Comparison of ENCODE assay signal across 9 cellular contexts in genomic region chr9:6567140-6567591, GRCh38.
A peak's percentile ranks its signal among the peaks of the same experiment; 100 is the strongest.
DNase-seq lines count a peak whose midpoint lies in the region; ATAC-seq and TF ChIP-seq lines count a peak whose summit lies in the region.
"Had no signal": no experiment of that assay in that cellular context is flagged by ENCODE, and none has a peak within 500 bp of the region (broad histone marks: within the 10 kb centered on the region; RNA-seq: fewer than 3 reads in every experiment).

No MANE protein-coding gene starts in this region.

- no peaks in the 10 kb centered on the region for H3K9me3 Mint-ChIP-seq in activated CD4-positive, alpha-beta T cell treated with anti-CD3 and anti-CD28 coated beads for 36 hours (ENCODE audit: low read depth)
- no peaks in the 10 kb centered on the region for H3K9me3 Mint-ChIP-seq in WTC11

- no peaks in the 10 kb centered on the region for H3K36me3 Mint-ChIP-seq in activated CD4-positive, alpha-beta T cell treated with anti-CD3 and anti-CD28 coated beads for 36 hours (ENCODE audit: low read depth)
- H3K36me3 Mint-ChIP-seq in WTC11 = peaks cover 45% of the 10 kb centered on the region

- H3K27ac Mint-ChIP-seq in activated CD4-positive, alpha-beta T cell treated with anti-CD3 and anti-CD28 coated beads for 36 hours = peak overlapping the region; percentile 87
- peak overlapping the region; percentile 23; the same call in 1 of the 2 replicates for H3K27ac Mint-ChIP-seq in WTC11

- peak; percentile 76 for ATAC-seq in activated CD4-positive, alpha-beta T cell treated with anti-CD3 and anti-CD28 coated beads for 36 hours
- ATAC-seq in WTC11 = no peak
- ATAC-seq in GM19023 (IDR thresholded peaks at IDR 0.05; ENCODE audit: unreplicated experiment) = no peak
- no peak for ATAC-seq in GM21447 (IDR thresholded peaks at IDR 0.05; ENCODE audit: unreplicated experiment)

- peaks cover 21% of the 10 kb centered on the region for H3K4me1 Mint-ChIP-seq in activated CD4-positive, alpha-beta T cell treated with anti-CD3 and anti-CD28 coated beads for 36 hours
- H3K4me1 Mint-ChIP-seq in WTC11 = no peaks in the 10 kb centered on the region

- peak overlapping the region; percentile 55 for H3K4me3 ChIP-seq in fibroblast of the aortic adventitia (ENCODE audit: low read depth, low read length)

- TF ChIP-seq CTCF in WTC11 (IDR thresholded peaks at IDR 0.05) (no peak), fibroblast of the aortic adventitia (IDR thresholded peaks at IDR 0.05; ENCODE audit: insufficient read depth, low read length) (no peak)

- in situ Hi-C loops in KBM-7 (cut with MboI; ENCODE audit: low pct_unique_long_range_greater_than_20kb, low sequenced_read_pairs) = loop anchor here (25.0 kb wide), 1 partner anchor 205 kb away; no protein-coding TSS in a partner anchor

- POLR2A ChIA-PET in activated CD4-positive, alpha-beta T cell treated with anti-CD3 and anti-CD28 coated beads for 36 hours (lab: Charles Lee) = interaction anchor here (1.0 to 1.1 kb wide), 2 partner anchors 111 to 155 kb away, joined by 3 to 7 read pairs; no protein-coding TSS in a partner anchor
- POLR2A ChIA-PET in WTC11 (lab: Charles Lee) = no interaction called here

- intact Hi-C loops in activated CD4-positive, alpha-beta T cell treated with anti-CD3 and anti-CD28 coated beads for 36 hours (cut with DNase I, micrococcal nuclease) = loop anchor here (1.0 to 2.0 kb wide), 3 partner anchors 31 to 154 kb away; partner anchors contain the start of gene UHRF2 (in 2 of the 2)

- DNase-seq in activated CD4-positive, alpha-beta T cell treated with anti-CD3 and anti-CD28 coated beads for 36 hours = peak; percentile 73
- no peak for DNase-seq in activated CD4-positive, alpha-beta T cell treated with anti-CD3 and anti-CD28 coated beads, Interleukin-2, amount 50 U/mL, for 1 hour
- DNase-seq in WTC11 (ENCODE audit: low spot score) (no peak), fibroblast of the aortic adventitia (ENCODE audit: low read depth) (peak; percentile 95), KBM-7 (no peak)
- DNase-seq in stimulated activated CD4-positive, alpha-beta T cell treated with anti-CD3 and anti-CD28 coated beads, TNF-alpha, amount 100 ng/mL, for 48 hours (ENCODE audit: low read depth in 3 of 3) = peak in 2 of 3 donors; percentile 18 to 22
- DNase-seq: MM.1S had no signal

- peak overlapping the region; percentile 44 for H3K4me3 Mint-ChIP-seq in activated CD4-positive, alpha-beta T cell treated with anti-CD3 and anti-CD28 coated beads for 36 hours
- H3K4me3 Mint-ChIP-seq in WTC11 = no peak overlapping the region

- CTCF ChIA-PET in activated CD4-positive, alpha-beta T cell treated with anti-CD3 and anti-CD28 coated beads for 36 hours (lab: Charles Lee) = interaction anchor here (1.0 to 2.6 kb wide), 11 partner anchors 11 to 261 kb away, joined by 3 to 24 read pairs (median 5); partner anchors contain the start of gene UHRF2
- CTCF ChIA-PET in WTC11 (lab: Charles Lee) = no interaction called here

- peaks cover 7% of the 10 kb centered on the region for H3K27me3 Mint-ChIP-seq in activated CD4-positive, alpha-beta T cell treated with anti-CD3 and anti-CD28 coated beads for 36 hours
- H3K27me3 Mint-ChIP-seq in WTC11 (ENCODE audit: low read depth) = no peaks in the 10 kb centered on the region

TF ChIP-seq in WTC11, 78 proteins besides CTCF, POLR2A, EP300 and RAD21 (continues in another document):
- no peak for TF ChIP-seq ATF2 (CRISPR knock-in tag; IDR thresholded peaks at IDR 0.05; ENCODE audit: borderline replicate concordance, low read depth)
- no peak for TF ChIP-seq JUN (CRISPR knock-in tag; IDR thresholded peaks at IDR 0.05)
- no peak for TF ChIP-seq NFE2L1 (CRISPR knock-in tag; IDR thresholded peaks at IDR 0.05)
- TF ChIP-seq HMGA2 (CRISPR knock-in tag; IDR thresholded peaks at IDR 0.05) = no peak
- no peak for TF ChIP-seq FOXP1 (CRISPR knock-in tag; IDR thresholded peaks at IDR 0.05; ENCODE audit: borderline replicate concordance)
- TF ChIP-seq JAZF1 (CRISPR knock-in tag; IDR thresholded peaks at IDR 0.05) = no peak
- TF ChIP-seq SP1 (CRISPR knock-in tag; conservative IDR thresholded peaks at IDR 0.05) = no peak
- no peak for TF ChIP-seq USF2 (CRISPR knock-in tag; IDR thresholded peaks at IDR 0.05)
- TF ChIP-seq EMX1 (CRISPR knock-in tag; IDR thresholded peaks at IDR 0.05) = no peak
- no peak for TF ChIP-seq ZNF121 (CRISPR knock-in tag; IDR thresholded peaks at IDR 0.05)
- no peak for TF ChIP-seq AR (CRISPR knock-in tag; IDR thresholded peaks at IDR 0.05)
- no peak for TF ChIP-seq CDX4 (CRISPR knock-in tag; IDR thresholded peaks at IDR 0.05; ENCODE audit: borderline replicate concordance)
- TF ChIP-seq ZBTB43 (CRISPR knock-in tag; IDR thresholded peaks at IDR 0.05) = no peak
- no peak for TF ChIP-seq MYBL2 (CRISPR knock-in tag; IDR thresholded peaks at IDR 0.05)
- TF ChIP-seq CBFB (CRISPR knock-in tag; IDR thresholded peaks at IDR 0.05; ENCODE audit: low read depth) = no peak
- no peak for TF ChIP-seq ZNF232 (CRISPR knock-in tag; IDR thresholded peaks at IDR 0.05)
- no peak for TF ChIP-seq ATF3 (CRISPR knock-in tag; conservative IDR thresholded peaks at IDR 0.05)

Comparison
In these comparisons a context has a peak if more than half of its experiments do, and no peak if none do; other contexts are left out.
1. DNase-seq: peak in activated CD4-positive, alpha-beta T cell treated with anti-CD3 and anti-CD28 coated beads for 36 hours (single experiment), fibroblast of the aortic adventitia (single experiment) and stimulated activated CD4-positive, alpha-beta T cell treated with anti-CD3 and anti-CD28 coated beads, TNF-alpha, amount 100 ng/mL, for 48 hours (2 of 3); none in activated CD4-positive, alpha-beta T cell treated with anti-CD3 and anti-CD28 coated beads, Interleukin-2, amount 50 U/mL, for 1 hour (single experiment), WTC11 (single experiment) and KBM-7 (single experiment).